19 cellular contexts compared by ENCODE assay signal in the genomic region with DNA sequence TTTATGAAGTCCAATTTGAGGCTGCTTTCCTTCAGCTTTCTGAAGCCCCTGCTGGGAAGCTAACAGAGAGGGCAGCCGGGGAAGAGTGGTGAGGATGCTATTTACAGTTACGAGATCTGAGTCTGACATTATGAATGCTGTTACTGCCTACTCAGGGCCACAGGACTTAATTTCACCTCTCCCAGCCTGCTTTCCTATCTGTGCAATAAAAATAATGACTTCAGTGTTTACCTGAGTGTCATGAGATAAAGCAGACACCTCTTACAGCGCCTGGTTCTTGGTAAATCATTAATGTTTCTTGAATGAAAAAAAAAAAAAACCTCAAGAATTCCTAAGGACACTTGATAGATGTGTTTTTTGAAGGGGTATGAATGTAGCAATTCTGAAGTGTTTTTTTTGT. TPM values are rescaled to one million over a fixed set of nuclear protein-coding genes. Genes with fewer than 3 reads are reported as not detected.
DNase-seq lines count a peak whose midpoint lies in the region; ATAC-seq and TF ChIP-seq lines count a peak whose summit lies in the region.
"Had no signal": no experiment of that assay in that cellular context is flagged by ENCODE, and none has a peak within 500 bp of the region (broad histone marks: within the 10 kb centered on the region; RNA-seq: fewer than 3 reads in every experiment).

No MANE protein-coding gene starts in this region.

- H3K27me3 Mint-ChIP-seq in neural crest cell (ENCODE audit: low read depth): peaks cover 21% of the 10 kb centered on the region

- ATAC-seq in GM19452 (IDR thresholded peaks at IDR 0.05; ENCODE audit: unreplicated experiment): no peak
- no peak for ATAC-seq in GM18502 (IDR thresholded peaks at IDR 0.05; ENCODE audit: poor library complexity, unreplicated experiment)

- H3K27ac Mint-ChIP-seq in neural crest cell (ENCODE audit: unreplicated experiment): peak overlapping the region; percentile 44

- in situ Hi-C loops in Caki2 (cut with HindIII; ENCODE audit: low pct_unique_long_range_greater_than_20kb, low sequenced_read_pairs): no loop called here

- H3K36me3 Mint-ChIP-seq in neural crest cell (ENCODE audit: low read depth): no peaks in the 10 kb centered on the region
- H3K36me3 Mint-ChIP-seq: CD8-positive, alpha-beta memory T cell had no signal

- DNase-seq in Caki2 (ENCODE audit: low read depth): peak; percentile 47
- peak; percentile 66 for DNase-seq in NCI-H146 treated with DMSO at 0.1 percent for 48 hours (lab: John Stamatoyannopoulos, UW; ENCODE audit: unreplicated experiment)
- DNase-seq in kidney tubule cell (ENCODE audit: low spot score): peak; percentile 41
- no peak for DNase-seq in neural crest cell (ENCODE audit: low read depth, low spot score)
- DNase-seq in activated naive CD4-positive, alpha-beta T cell treated with anti-CD3 and anti-CD28 coated beads, Interleukin-2, amount 50 U/mL, for 16 hours: no peak
- no peak for DNase-seq in NCI-H82 (lab: John Stamatoyannopoulos, UW)
- DNase-seq: CD8-positive, alpha-beta memory T cell; EL; GF-D8; KG1; NCI-H1105; NCI-H187; NCI-H2107; NCI-H510A; Peyer's patch had no signal

- TF ChIP-seq CTCF in neural crest cell (conservative IDR thresholded peaks at IDR 0.05): no peak

- no peak overlapping the region for H3K4me3 Mint-ChIP-seq in neural crest cell
- H3K4me3 Mint-ChIP-seq: CD8-positive, alpha-beta memory T cell had no signal

- H3K4me1 Mint-ChIP-seq in neural crest cell: no peaks in the 10 kb centered on the region
- H3K4me1 Mint-ChIP-seq: CD8-positive, alpha-beta memory T cell had no signal

- no peaks in the 10 kb centered on the region for H3K9me3 Mint-ChIP-seq in neural crest cell

RNA-seq across cellular contexts. Expression of gene CPHXL, which starts 24.2 kb away (rescaled TPM):
- not detected in 2 replicates for total RNA-seq in Caki2 (2014; rRNA removed; shearing (Covaris generic); ENCODE audit: low replicate concordance)
- not detected in 2 replicates for total RNA-seq in neural crest cell
- total RNA-seq: CD8-positive, alpha-beta memory T cell; H4; OCI-LY7; Peyer's patch had no signal

RNA-seq across cellular contexts. Expression of gene DUXB, which starts 49.3 kb away (rescaled TPM):
- not detected in 2 replicates for total RNA-seq in Caki2 (2014; rRNA removed; shearing (Covaris generic); ENCODE audit: low replicate concordance)
- total RNA-seq in neural crest cell: not detected in 2 replicates
- total RNA-seq: CD8-positive, alpha-beta memory T cell; H4; OCI-LY7; Peyer's patch had no signal

Comparison
In these comparisons a context has a peak if more than half of its experiments do, and no peak if none do; other contexts are left out.
1. DNase-seq: peak in Caki2 (single experiment), NCI-H146 treated with DMSO at 0.1 percent for 48 hours (single experiment) and kidney tubule cell (single experiment); none in neural crest cell (single experiment), activated naive CD4-positive, alpha-beta T cell treated with anti-CD3 and anti-CD28 coated beads, Interleukin-2, amount 50 U/mL, for 16 hours (single experiment) and NCI-H82 (single experiment).